In the genomic region with DNA sequence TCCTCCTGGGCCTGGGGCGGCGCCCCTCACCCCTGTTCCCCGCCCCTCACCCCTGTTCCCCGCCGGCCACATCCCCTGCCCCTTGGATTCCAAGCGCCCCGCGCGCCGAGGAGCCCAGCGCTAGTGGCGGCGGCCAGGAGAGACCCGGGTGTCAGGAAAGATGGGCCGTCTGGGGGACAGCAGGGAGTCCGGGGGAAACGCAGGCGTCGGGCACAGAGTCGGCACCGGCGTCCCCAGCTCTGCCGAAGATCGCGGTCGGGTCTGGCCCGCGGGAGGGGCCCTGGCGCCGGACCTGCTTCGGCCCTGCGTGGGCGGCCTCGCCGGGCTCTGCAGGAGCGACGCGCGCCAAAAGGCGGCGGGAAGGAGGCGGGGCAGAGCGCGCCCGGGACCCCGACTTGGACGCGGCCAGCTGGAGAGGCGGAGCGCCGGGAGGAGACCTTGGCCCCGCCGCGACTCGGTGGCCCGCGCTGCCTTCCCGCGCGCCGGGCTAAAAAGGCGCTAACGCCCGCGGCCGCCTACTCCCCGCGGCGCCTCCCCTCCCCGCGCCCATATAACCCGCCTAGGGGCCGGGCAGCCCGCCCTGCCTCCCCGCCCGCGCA, we compare ENCODE assay signal across 8 cellular contexts. TPM values are rescaled to one million over a fixed set of nuclear protein-coding genes. Genes with fewer than 3 reads are reported as not detected.
DNase-seq lines count a peak whose midpoint lies in the region; ATAC-seq and TF ChIP-seq lines count a peak whose summit lies in the region.

Gene TP73, plus strand, starts transcription at position 578 of the 599 bp plus-strand sequence. CDS start 29,850 bp downstream, outside the sequence.

- peaks cover 41 to 70% of the 10 kb centered on the region in 2 donors for H3K27me3 ChIP-seq in left lung

- peak; percentile 20 for DNase-seq in GM03348 (ENCODE audit: low spot score)
- DNase-seq in HT-29 (ENCODE audit: low spot score): peak; percentile 45
- DNase-seq in activated CD4-positive, alpha-beta memory T cell treated with anti-CD3 and anti-CD28 coated beads, Interleukin-2, amount 10 ng/mL, durations not matched to agents 7 days and 5 days: no peak
- DNase-seq in left lung: peak in 1 of 2 donors; percentile 80
- DNase-seq in AG08395 (ENCODE audit: low spot score): no peak
- DNase-seq in NCI-H187 treated with DMSO at 0.1 percent for 48 hours (lab: John Stamatoyannopoulos, UW): no peak

- H3K4me3 ChIP-seq in left lung: peak within 1 kb of the TSS; percentile 17 to 99

- intact Hi-C loops in left lung (cut with DNase I): no loop called here

- H3K4me3 Mint-ChIP-seq in activated CD4-positive, alpha-beta memory T cell treated with anti-CD3 and anti-CD28 coated beads, Interleukin-2, amount 10 ng/mL, durations not matched to agents 7 days and 5 days: peak within 1 kb of the TSS; percentile 47

- no peak for TF ChIP-seq CTCF in left lung (IDR thresholded peaks at IDR 0.05)

- H3K36me3 Mint-ChIP-seq in activated CD4-positive, alpha-beta memory T cell treated with anti-CD3 and anti-CD28 coated beads, Interleukin-2, amount 10 ng/mL, durations not matched to agents 7 days and 5 days (ENCODE audit: low read depth): peaks cover 10% of the 10 kb centered on the region

- ATAC-seq in left lung (peak; percentile 20), HG03097 (IDR thresholded peaks at IDR 0.05; ENCODE audit: low FRiP score, unreplicated experiment) (no peak), GM21367 (IDR thresholded peaks at IDR 0.05; ENCODE audit: unreplicated experiment) (no peak)

- CTCF ChIA-PET in activated CD4-positive, alpha-beta memory T cell treated with anti-CD3 and anti-CD28 coated beads, Interleukin-2, amount 10 ng/mL, durations not matched to agents 7 days and 5 days (lab: Charles Lee): no interaction called here

- H3K27ac ChIP-seq in left lung: no peak within 1 kb of the TSS

- no peaks in the 10 kb centered on the region for H3K9me3 ChIP-seq in left lung

- POLR2A ChIA-PET in activated CD4-positive, alpha-beta memory T cell treated with anti-CD3 and anti-CD28 coated beads, Interleukin-2, amount 10 ng/mL, durations not matched to agents 7 days and 5 days (lab: Charles Lee): interaction anchor here (0.7 kb wide), 1 partner anchor 26 kb away, joined by 4 read pairs; no protein-coding TSS in a partner anchor

- H3K4me1 ChIP-seq in left lung: peaks cover 16 to 48% of the 10 kb centered on the region in 2 donors

- H3K27ac Mint-ChIP-seq in activated CD4-positive, alpha-beta memory T cell treated with anti-CD3 and anti-CD28 coated beads, Interleukin-2, amount 10 ng/mL, durations not matched to agents 7 days and 5 days: no peak within 1 kb of the TSS

- H3K9me3 Mint-ChIP-seq in activated CD4-positive, alpha-beta memory T cell treated with anti-CD3 and anti-CD28 coated beads, Interleukin-2, amount 10 ng/mL, durations not matched to agents 7 days and 5 days: no peaks in the 10 kb centered on the region

- H3K4me1 Mint-ChIP-seq in activated CD4-positive, alpha-beta memory T cell treated with anti-CD3 and anti-CD28 coated beads, Interleukin-2, amount 10 ng/mL, durations not matched to agents 7 days and 5 days: peaks cover 35% of the 10 kb centered on the region

- H3K27me3 Mint-ChIP-seq in activated CD4-positive, alpha-beta memory T cell treated with anti-CD3 and anti-CD28 coated beads, Interleukin-2, amount 10 ng/mL, durations not matched to agents 7 days and 5 days: peaks cover 47% of the 10 kb centered on the region

- peaks cover 0 to 5% of the 10 kb centered on the region in 2 donors for H3K36me3 ChIP-seq in left lung

RNA-seq across cellular contexts. Expression of gene TP73, which starts in this region (rescaled TPM):
- total RNA-seq in HT-29 (2014; rRNA removed; shearing (Covaris generic)): 6.9 and 11.1 TPM in 2 replicates
- total RNA-seq in activated CD4-positive, alpha-beta memory T cell treated with anti-CD3 and anti-CD28 coated beads, Interleukin-2, amount 10 ng/mL, durations not matched to agents 7 days and 5 days: 1 to 10 TPM; 2.0 to 2.6 TPM
- total RNA-seq in left lung: 1 to 10 TPM; 1.8 to 2.7 TPM

Comparison
In these comparisons a context has a peak if more than half of its experiments do, and no peak if none do; other contexts are left out.
1. DNase-seq: peak in GM03348 (single experiment) and HT-29 (single experiment); none in activated CD4-positive, alpha-beta memory T cell treated with anti-CD3 and anti-CD28 coated beads, Interleukin-2, amount 10 ng/mL, durations not matched to agents 7 days and 5 days (single experiment), AG08395 (single experiment) and NCI-H187 treated with DMSO at 0.1 percent for 48 hours (single experiment).